Comparison of ENCODE assay signal across 1 cellular context in genomic region chr2:232860593-232861241, GRCh38.
TF ChIP-seq lines count a peak whose summit lies in the region.

No MANE protein-coding gene starts in this region.

TF ChIP-seq in HepG2, 621 proteins besides CTCF, POLR2A, EP300 and RAD21 (continued from another document and continues in another):
- TF ChIP-seq ZNF503 (CRISPR knock-in tag; IDR thresholded peaks at IDR 0.05) (no peak), REST (IDR thresholded peaks at IDR 0.05; ENCODE audit: borderline replicate concordance in 1 of 2, low read depth in 1 of 2, low read length in 2 of 2) (no peak), MAFF (IDR thresholded peaks at IDR 0.05; ENCODE audit: low read depth, low read length) (no peak), ZNF12 (CRISPR knock-in tag; IDR thresholded peaks at IDR 0.05) (peak; percentile 98), ZNF746 (CRISPR knock-in tag; IDR thresholded peaks at IDR 0.05) (no peak), BHLHE40 (IDR thresholded peaks at IDR 0.05; ENCODE audit: low read length) (no peak; the same call in 1 of the 2 replicates), TEF (CRISPR knock-in tag; IDR thresholded peaks at IDR 0.05) (no peak), TEAD3 (CRISPR knock-in tag; optimal IDR thresholded peaks at IDR 0.05; ENCODE audit: borderline replicate concordance) (peak; percentile 88), ESRRA (CRISPR knock-in tag; IDR thresholded peaks at IDR 0.05; ENCODE audit: low read depth) (0 out of 2 replicates have a peak, but pooled peaks have one; percentile 28), KDM2A (CRISPR knock-in tag; IDR thresholded peaks at IDR 0.05; ENCODE audit: borderline replicate concordance, low read depth) (peak; percentile 47; the same call in 1 of the 2 replicates), ZNF572 (CRISPR knock-in tag; IDR thresholded peaks at IDR 0.05) (no peak), ETV6 (CRISPR knock-in tag; conservative IDR thresholded peaks at IDR 0.05) (no peak), RBFOX2 (IDR thresholded peaks at IDR 0.05; ENCODE audit: low read depth, low read length) (0 out of 2 replicates have a peak, but pooled peaks have one; percentile 37), HNF1B (CRISPR knock-in tag; IDR thresholded peaks at IDR 0.05) (peak; percentile 23; the same call in 1 of the 2 replicates), SOX5 (CRISPR knock-in tag; IDR thresholded peaks at IDR 0.05; ENCODE audit: borderline replicate concordance) (peak; percentile 72), KMT2B (CRISPR knock-in tag; IDR thresholded peaks at IDR 0.05) (no peak), ARID3A (IDR thresholded peaks at IDR 0.05; ENCODE audit: low read depth, low read length) (peak; percentile 28), ZNF720 (CRISPR knock-in tag; IDR thresholded peaks at IDR 0.05) (0 out of 2 replicates have a peak, but pooled peaks have one; percentile 69), ZNF160 (CRISPR knock-in tag; IDR thresholded peaks at IDR 0.05) (0 out of 2 replicates have a peak, but pooled peaks have one; percentile 24), ZBTB49 (CRISPR knock-in tag; IDR thresholded peaks at IDR 0.05; ENCODE audit: borderline replicate concordance) (peak; percentile 22; the same call in 1 of the 2 replicates), ZFX (CRISPR knock-in tag; IDR thresholded peaks at IDR 0.05; ENCODE audit: low read depth) (no peak), HOXD1 (CRISPR knock-in tag; IDR thresholded peaks at IDR 0.05) (no peak), PAXIP1 (CRISPR knock-in tag; conservative IDR thresholded peaks at IDR 0.05) (peak; percentile 86), CBFB (CRISPR knock-in tag; IDR thresholded peaks at IDR 0.05) (no peak), ZNF790 (CRISPR knock-in tag; IDR thresholded peaks at IDR 0.05; ENCODE audit: borderline replicate concordance) (no peak), BRF2 (CRISPR knock-in tag; IDR thresholded peaks at IDR 0.05) (no peak), GMEB2 (CRISPR knock-in tag; IDR thresholded peaks at IDR 0.05; ENCODE audit: low read depth) (no peak), FOXM1 (CRISPR knock-in tag; IDR thresholded peaks at IDR 0.05) (no peak), JUN (CRISPR knock-in tag; IDR thresholded peaks at IDR 0.05) (peak; percentile 92), POLR2G (IDR thresholded peaks at IDR 0.05; ENCODE audit: low read depth, low read length) (peak; percentile 57; the same call in 1 of the 2 replicates), ZMAT5 (CRISPR knock-in tag; IDR thresholded peaks at IDR 0.05; ENCODE audit: borderline replicate concordance, low read depth) (no peak), KLF6 (CRISPR knock-in tag; IDR thresholded peaks at IDR 0.05) (no peak), PRDM10 (CRISPR knock-in tag; IDR thresholded peaks at IDR 0.05; ENCODE audit: low read depth) (peak; percentile 94)
